In genomic region chr6:159931112-159931511, GRCh38 we compare ENCODE assay signal across 11 cellular contexts. TPM values are rescaled to one million over a fixed set of nuclear protein-coding genes. Genes with fewer than 3 reads are reported as not detected.
A peak's percentile ranks its signal among the peaks of the same experiment; 100 is the strongest.
DNase-seq lines count a peak whose midpoint lies in the region; ATAC-seq, FAIRE-seq and TF ChIP-seq lines count a peak whose summit lies in the region.
"Had no signal": no experiment of that assay in that cellular context is flagged by ENCODE, and none has a peak within 500 bp of the region (broad histone marks: within the 10 kb centered on the region; RNA-seq: fewer than 3 reads in every experiment).

No MANE protein-coding gene starts in this region.

- no peak overlapping the region for H3K4me3 ChIP-seq in K562
- H3K4me3 ChIP-seq in Peyer's patch = no peak overlapping the region
- H3K4me3 ChIP-seq: left ventricle myocardium inferior had no signal

- H4K20me1 ChIP-seq in K562 (replicated peaks; ENCODE audit: control insufficient read depth, insufficient read depth, low read length) = no peaks in the 10 kb centered on the region

- no peak for TF ChIP-seq RAD21 in K562 (CRISPR knock-in tag; conservative IDR thresholded peaks at IDR 0.05 in 1 of 2, IDR thresholded peaks at IDR 0.05 in 1 of 2)

- H3K79me2 ChIP-seq in K562 (ENCODE audit: control insufficient read depth, insufficient read depth, low read length) = no peaks in the 10 kb centered on the region

- CTCF ChIA-PET in K562 (lab: Yijun Ruan, JAX; ENCODE audit: low intra/inter-chr PET ratio) = no interaction called here

- H3K4me2 ChIP-seq in K562 (ENCODE audit: insufficient read depth, low read length) = no peak overlapping the region

- TF ChIP-seq CTCF in K562 (IDR thresholded peaks at IDR 0.05 in 2 of 3, conservative IDR thresholded peaks at IDR 0.05 in 1 of 3; ENCODE audit: insufficient read depth in 2 of 3, low read depth in 1 of 3, low read length in 3 of 3) = no peak
- no peak for TF ChIP-seq CTCF in endothelial cell (IDR thresholded peaks at IDR 0.05; ENCODE audit: unreplicated experiment)
- no peak for TF ChIP-seq CTCF in Peyer's patch (IDR thresholded peaks at IDR 0.05)

- ATAC-seq in GM18870 (IDR thresholded peaks at IDR 0.05; ENCODE audit: unreplicated experiment) = peak; percentile 95
- peak; percentile 90 for ATAC-seq in GM21529 (IDR thresholded peaks at IDR 0.05; ENCODE audit: unreplicated experiment)
- peak; percentile 96 for ATAC-seq in HG03378 (IDR thresholded peaks at IDR 0.05; ENCODE audit: unreplicated experiment)
- ATAC-seq in K562 = no peak

- no peaks in the 10 kb centered on the region for H3K4me1 Mint-ChIP-seq in endothelial cell (ENCODE audit: unreplicated experiment)

- H3K9me3 ChIP-seq in K562 (replicated peaks; ENCODE audit: control insufficient read depth, insufficient read depth, low read depth, low read length) (no peaks in the 10 kb centered on the region; the same call in 1 of the 2 replicates), Peyer's patch (peaks cover 0 to 4% (median 0%) of the 10 kb centered on the region in 4 donors)

- H3K27ac Mint-ChIP-seq in endothelial cell (ENCODE audit: unreplicated experiment) = no peak overlapping the region

- 4% methylated on average over 3 of the region's 3 CpGs for WGBS in K562 (ENCODE audit: insufficient coverage, low coverage, missing lambda C conversion rate)

- H3K4me1 ChIP-seq in K562 (replicated peaks in 1 of 2; ENCODE audit: control insufficient read depth in 2 of 2, insufficient read depth in 2 of 2, low read length in 2 of 2) = no peaks in the 10 kb centered on the region; a peak in 1 of 5 replicates
- no peaks in the 10 kb centered on the region for H3K4me1 ChIP-seq in Peyer's patch

- H3K9me3 Mint-ChIP-seq in endothelial cell (ENCODE audit: unreplicated experiment) = no peaks in the 10 kb centered on the region

- in situ Hi-C loops in K562 (cut with MboI) = no loop called here

- H3K9ac ChIP-seq in K562 (ENCODE audit: insufficient read depth in 1 of 2, low read depth in 2 of 2, low read length in 2 of 2) = no peak overlapping the region

- POLR2A ChIA-PET in K562 (lab: Yijun Ruan, JAX) = interaction anchor here (0.7 to 1.2 kb wide), 2 partner anchors 25 to 304 kb away, joined by 4 read pairs; no protein-coding TSS in a partner anchor

- TF ChIP-seq EP300 in K562 (IDR thresholded peaks at IDR 0.05; ENCODE audit: low read length) = no peak

- no peak for DNase-seq in K562 (ENCODE audit: extremely low read depth in 1 of 4, low spot score in 3 of 4)
- no peak for DNase-seq in putamen (ENCODE audit: low spot score)
- DNase-seq in endothelial cell (ENCODE audit: low spot score) = no peak
- no peak for DNase-seq in Peyer's patch
- no peak for DNase-seq in HK-2 (ENCODE audit: unreplicated experiment)
- DNase-seq: KG1, left ventricle myocardium inferior had no signal

- no peak for TF ChIP-seq POLR2A in K562 (conservative IDR thresholded peaks at IDR 0.05)
- no peak for TF ChIP-seq POLR2A in Peyer's patch (IDR thresholded peaks at IDR 0.05)

- no peak overlapping the region for H3K4me3 Mint-ChIP-seq in endothelial cell (ENCODE audit: unreplicated experiment)

- no peaks in the 10 kb centered on the region for H3K27me3 Mint-ChIP-seq in endothelial cell (ENCODE audit: unreplicated experiment)

- peak overlapping the region; percentile 3; the same call in 1 of the 2 replicates for H2AFZ ChIP-seq in K562 (ENCODE audit: low read depth, low read length)

- intact Hi-C loops in K562 (cut with micrococcal nuclease) = no loop called here

- no peak for FAIRE-seq in K562 (lab: Jason Lieb, UNC)
- FAIRE-seq: G401.6 had no signal

- H3K27me3 ChIP-seq in K562 (ENCODE audit: control insufficient read depth in 2 of 2, insufficient read depth in 2 of 2, low read length in 2 of 2) = peaks cover 11 to 17% of the 10 kb centered on the region in 2 experiments; a peak in 3 of 5 replicates
- H3K27me3 ChIP-seq in Peyer's patch = no peaks in the 10 kb centered on the region

- H3K9me1 ChIP-seq in K562 (ENCODE audit: control insufficient read depth, insufficient read depth, low read length) = no peaks in the 10 kb centered on the region

- no peaks in the 10 kb centered on the region for H3K36me3 ChIP-seq in K562 (ENCODE audit: control insufficient read depth, insufficient read depth, low read length)
- H3K36me3 ChIP-seq in Peyer's patch = no peaks in the 10 kb centered on the region
- H3K36me3 ChIP-seq: left ventricle myocardium inferior had no signal

- no TSS peak for BruUV-seq in K562 (replicated peaks; lab: Mats Ljungman, UMichigan)

- no peak overlapping the region for H3K27ac ChIP-seq in K562 (ENCODE audit: extremely low read depth, low read depth, low read length)
- H3K27ac ChIP-seq in Peyer's patch = no peak overlapping the region
- H3K27ac ChIP-seq: left ventricle myocardium inferior had no signal

- H3K36me3 Mint-ChIP-seq in endothelial cell (ENCODE audit: low read depth, unreplicated experiment) = no peaks in the 10 kb centered on the region

TF ChIP-seq in K562, 482 proteins besides CTCF, POLR2A, EP300 and RAD21:
- no peak for TF ChIP-seq YBX1 (IDR thresholded peaks at IDR 0.05)
- no peak for TF ChIP-seq ZNF354B (CRISPR knock-in tag; IDR thresholded peaks at IDR 0.05)
- no peak for TF ChIP-seq ZC3H11A (IDR thresholded peaks at IDR 0.05; ENCODE audit: low read depth, low read length)
- no peak for TF ChIP-seq ZNF764 (CRISPR knock-in tag; IDR thresholded peaks at IDR 0.05; ENCODE audit: low read depth)

RNA-seq across cellular contexts. Expression of gene IGF2R, which starts 37.8 kb away (rescaled TPM):
- 302 and 333 TPM in 2 replicates for total RNA-seq in K562 (2011; cell fraction: chromatin; rRNA removed; ENCODE audit: low replicate concordance)
- total RNA-seq in K562 (2011; cell fraction: nucleolus; rRNA removed) = 228 and 239 TPM in 2 replicates
- total RNA-seq in K562 (2011; cell fraction: nucleoplasm; rRNA removed) = 228 and 238 TPM in 2 replicates
- 36.9 and 41.3 TPM in 2 replicates for total RNA-seq in K562 (2014; rRNA removed)
- 34.4 and 37.8 TPM in 2 replicates for total RNA-seq in K562 (2014; rRNA removed; fragmentation: Illumina TruSeq; extraction: Trizol)
- 34.5 and 37.5 TPM in 2 replicates for total RNA-seq in K562 (2015; rRNA removed; fragmentation: Illumina TruSeq; extraction: Trizol)
- total RNA-seq in K562 (2021) = 84.7 and 92.3 TPM in 2 replicates
- polyA plus RNA-seq in K562 (2011; rRNA removed) = 13.2 and 16.7 TPM in 2 replicates
- polyA plus RNA-seq in K562 (2011; cell fraction: cytosol; rRNA removed) = 12.7 and 14.5 TPM in 2 replicates
- polyA plus RNA-seq in K562 (2011; cell fraction: nucleus; rRNA removed) = 55.4 and 71.5 TPM in 2 replicates
- polyA plus RNA-seq in K562 (2012) = 57.1 and 73.0 TPM in 2 replicates
- polyA plus RNA-seq in K562 (2014; fragmentation: Illumina TruSeq; extraction: Trizol) = 60.4 and 68.9 TPM in 2 replicates
- polyA plus RNA-seq in K562 (2014; fragmentation: Nextera tagmentation; extraction: Ambion mirVana) = 1 to 10 TPM; 3.5 to 3.6 TPM
- 30.3 and 31.0 TPM in 2 replicates for polyA plus RNA-seq in K562 (2014; rRNA removed)
- polyA minus RNA-seq in K562 (2011; rRNA and poly(A)+ RNA removed) = 48.1 and 64.9 TPM in 2 replicates
- 47.2 and 72.7 TPM in 2 replicates for polyA minus RNA-seq in K562 (2011; cell fraction: cytosol; rRNA and poly(A)+ RNA removed)
- polyA minus RNA-seq in K562 (2011; cell fraction: nucleus; rRNA and poly(A)+ RNA removed) = 108 and 127 TPM in 2 replicates
- total RNA-seq in endothelial cell (ENCODE audit: unreplicated experiment) = 108 TPM
- 10 to 100 TPM; 48.7 to 86.5 (median 82.3) TPM for total RNA-seq in Peyer's patch

RNA-seq across cellular contexts. Expression of gene MAS1, which starts 40.3 kb away (rescaled TPM):
- not detected in 2 replicates for total RNA-seq in K562 (2011; cell fraction: chromatin; rRNA removed; ENCODE audit: low replicate concordance)
- total RNA-seq in K562 (2011; cell fraction: nucleolus; rRNA removed) = not detected in 2 replicates
- total RNA-seq in K562 (2011; cell fraction: nucleoplasm; rRNA removed) = not detected in 2 replicates
- total RNA-seq in K562 (2014; rRNA removed) (not detected in 2 replicates), K562 (2014; rRNA removed; fragmentation: Illumina TruSeq; extraction: Trizol) (not detected in 2 replicates), K562 (2015; rRNA removed; fragmentation: Illumina TruSeq; extraction: Trizol) (not detected in 2 replicates), K562 (2021) (not detected in 2 replicates), endothelial cell (ENCODE audit: unreplicated experiment) (not detected), Peyer's patch (not detected)
- polyA plus RNA-seq in K562 (2011; rRNA removed) (not detected in 2 replicates), K562 (2014; fragmentation: Illumina TruSeq; extraction: Trizol) (not detected in 2 replicates), K562 (2014; fragmentation: Nextera tagmentation; extraction: Ambion mirVana) (not detected), K562 (2014; rRNA removed) (not detected in 2 replicates)
- polyA plus RNA-seq in K562 (2011; cell fraction: cytosol; rRNA removed) = not detected in 2 replicates
- not detected in 2 replicates for polyA plus RNA-seq in K562 (2011; cell fraction: nucleus; rRNA removed)
- not detected in 2 replicates for polyA plus RNA-seq in K562 (2012)
- polyA minus RNA-seq in K562 (2011; rRNA and poly(A)+ RNA removed) = not detected in 2 replicates
- polyA minus RNA-seq in K562 (2011; cell fraction: cytosol; rRNA and poly(A)+ RNA removed) = not detected in 2 replicates
- polyA minus RNA-seq in K562 (2011; cell fraction: nucleus; rRNA and poly(A)+ RNA removed) = not detected in 2 replicates
- total RNA-seq: left ventricle myocardium inferior had no signal
